In genomic region chr2:55498582-55498981, GRCh38 we compare ENCODE assay signal across 15 cellular contexts. TPM values are rescaled to one million over a fixed set of nuclear protein-coding genes. Genes with fewer than 3 reads are reported as not detected.
A peak's percentile ranks its signal among the peaks of the same experiment; 100 is the strongest.
DNase-seq lines count a peak whose midpoint lies in the region; ATAC-seq, FAIRE-seq and TF ChIP-seq lines count a peak whose summit lies in the region.
"Had no signal": no experiment of that assay in that cellular context is flagged by ENCODE, and none has a peak within 500 bp of the region (broad histone marks: within the 10 kb centered on the region; RNA-seq: fewer than 3 reads in every experiment).

No MANE protein-coding gene starts in this region.

- H4K20me1 ChIP-seq in K562 (replicated peaks; ENCODE audit: control insufficient read depth, insufficient read depth, low read length) = no peaks in the 10 kb centered on the region

- TF ChIP-seq CTCF in K562 (IDR thresholded peaks at IDR 0.05 in 2 of 3, conservative IDR thresholded peaks at IDR 0.05 in 1 of 3; ENCODE audit: insufficient read depth in 2 of 3, low read depth in 1 of 3, low read length in 3 of 3) (no peak), omental fat pad (IDR thresholded peaks at IDR 0.05) (no peak), foreskin keratinocyte (conservative IDR thresholded peaks at IDR 0.05) (no peak)

- H3K27ac ChIP-seq in K562 (ENCODE audit: extremely low read depth, low read depth, low read length) (no peak overlapping the region), foreskin keratinocyte (no peak overlapping the region)

- H2AFZ ChIP-seq in K562 (ENCODE audit: low read depth, low read length) = 0 out of 2 replicates have a peak overlapping the region, but pooled peaks have one; percentile 7
- H2AFZ ChIP-seq: GM23338 had no signal

- H3K79me2 ChIP-seq in K562 (ENCODE audit: control insufficient read depth, insufficient read depth, low read length) = no peaks in the 10 kb centered on the region

- no TSS peak for BruUV-seq in K562 (replicated peaks; lab: Mats Ljungman, UMichigan)

- POLR2A ChIA-PET in K562 (lab: Yijun Ruan, JAX) = interaction anchor here (1.4 kb wide), 2 partner anchors 9 to 11 kb away, joined by 4 read pairs; no protein-coding TSS in a partner anchor
- POLR2A ChIA-PET in activated CD8-positive, alpha-beta T cell treated with anti-CD3 and anti-CD28 coated beads, Interleukin-2, amount 10 ng/mL, durations not matched to agents 7 days and 5 days (lab: Charles Lee) = interaction anchor here (0.6 kb wide), 1 partner anchor 49 kb away, joined by 3 read pairs; no protein-coding TSS in a partner anchor

- H3K4me3 Mint-ChIP-seq in activated CD8-positive, alpha-beta T cell treated with anti-CD3 and anti-CD28 coated beads, Interleukin-2, amount 10 ng/mL, durations not matched to agents 7 days and 5 days = no peak overlapping the region
- H3K4me3 Mint-ChIP-seq: CD14-positive monocyte; CD8-positive, alpha-beta T cell; GM23338; IgD-negative memory B cell had no signal

- ATAC-seq in K562 (no peak), omental fat pad (ENCODE audit: low FRiP score) (no peak), foreskin keratinocyte (no peak)
- ATAC-seq in activated CD8-positive, alpha-beta T cell treated with anti-CD3 and anti-CD28 coated beads, Interleukin-2, amount 10 ng/mL, durations not matched to agents 7 days and 5 days = no peak
- ATAC-seq: CD8-positive, alpha-beta T cell; GM23338 had no signal

- WGBS in K562 (ENCODE audit: insufficient coverage, low coverage, missing lambda C conversion rate) = 44% methylated on average over 6 of the region's 6 CpGs

- TF ChIP-seq EP300 in K562 (IDR thresholded peaks at IDR 0.05; ENCODE audit: low read length) = no peak

- H3K27ac Mint-ChIP-seq in activated CD8-positive, alpha-beta T cell treated with anti-CD3 and anti-CD28 coated beads, Interleukin-2, amount 10 ng/mL, durations not matched to agents 7 days and 5 days = no peak overlapping the region
- H3K27ac Mint-ChIP-seq: CD14-positive monocyte; CD8-positive, alpha-beta T cell; GM23338; IgD-negative memory B cell had no signal

- H3K4me3 ChIP-seq in Jurkat, Clone E6-1 (ENCODE audit: low read length) = no peak overlapping the region
- no peak overlapping the region for H3K4me3 ChIP-seq in K562
- H3K4me3 ChIP-seq: GM23338, HAP-1 had no signal

- no peak for TF ChIP-seq POLR2A in K562 (conservative IDR thresholded peaks at IDR 0.05)

- H3K9me3 Mint-ChIP-seq in activated CD8-positive, alpha-beta T cell treated with anti-CD3 and anti-CD28 coated beads, Interleukin-2, amount 10 ng/mL, durations not matched to agents 7 days and 5 days (ENCODE audit: insufficient read depth) = no peaks in the 10 kb centered on the region
- H3K9me3 Mint-ChIP-seq: CD8-positive, alpha-beta T cell; GM23338; IgD-negative memory B cell had no signal

- H3K27me3 Mint-ChIP-seq in activated CD8-positive, alpha-beta T cell treated with anti-CD3 and anti-CD28 coated beads, Interleukin-2, amount 10 ng/mL, durations not matched to agents 7 days and 5 days (ENCODE audit: low read depth) = no peaks in the 10 kb centered on the region
- H3K27me3 Mint-ChIP-seq: IgD-negative memory B cell had no signal

- no peaks in the 10 kb centered on the region for H3K36me3 Mint-ChIP-seq in activated CD8-positive, alpha-beta T cell treated with anti-CD3 and anti-CD28 coated beads, Interleukin-2, amount 10 ng/mL, durations not matched to agents 7 days and 5 days (ENCODE audit: low read depth)
- H3K36me3 Mint-ChIP-seq: CD14-positive monocyte; CD8-positive, alpha-beta T cell; IgD-negative memory B cell had no signal

- H3K4me2 ChIP-seq in K562 (ENCODE audit: insufficient read depth, low read length) = no peak overlapping the region
- H3K4me2 ChIP-seq: GM23338 had no signal

- H3K27me3 ChIP-seq in K562 (ENCODE audit: control insufficient read depth in 2 of 2, insufficient read depth in 2 of 2, low read length in 2 of 2) = no peaks in the 10 kb centered on the region
- no peaks in the 10 kb centered on the region for H3K27me3 ChIP-seq in foreskin keratinocyte

- no peak for TF ChIP-seq RAD21 in K562 (CRISPR knock-in tag; conservative IDR thresholded peaks at IDR 0.05 in 1 of 2, IDR thresholded peaks at IDR 0.05 in 1 of 2)

- no peaks in the 10 kb centered on the region for H3K4me1 Mint-ChIP-seq in activated CD8-positive, alpha-beta T cell treated with anti-CD3 and anti-CD28 coated beads, Interleukin-2, amount 10 ng/mL, durations not matched to agents 7 days and 5 days (ENCODE audit: low read depth)
- H3K4me1 Mint-ChIP-seq: IgD-negative memory B cell had no signal

- no peak for FAIRE-seq in K562 (lab: Jason Lieb, UNC)

- H3K9ac ChIP-seq in K562 (ENCODE audit: insufficient read depth in 1 of 2, low read depth in 2 of 2, low read length in 2 of 2) = no peak overlapping the region

- DNase-seq in ELR (ENCODE audit: low read depth) (peak; percentile 55), K562 (ENCODE audit: extremely low read depth in 1 of 4, low spot score in 3 of 4) (no peak), renal cortical epithelial cell (ENCODE audit: low read depth) (peak; percentile 9), omental fat pad (ENCODE audit: low spot score) (no peak), foreskin keratinocyte (no peak)
- DNase-seq in Jurkat, Clone E6-1 (ENCODE audit: low read depth, low spot score) = peak; percentile 18
- DNase-seq in activated CD8-positive, alpha-beta T cell treated with anti-CD3 and anti-CD28 coated beads, Interleukin-2, amount 10 ng/mL, durations not matched to agents 7 days and 5 days = no peak
- DNase-seq: CD8-positive, alpha-beta T cell; COR-L47; DND-41; GF-D8 had no signal

- no peaks in the 10 kb centered on the region for H3K9me1 ChIP-seq in K562 (ENCODE audit: control insufficient read depth, insufficient read depth, low read length)

- in situ Hi-C loops in K562 (cut with MboI) = no loop called here

- H3K36me3 ChIP-seq in K562 (ENCODE audit: control insufficient read depth, insufficient read depth, low read length) = no peaks in the 10 kb centered on the region
- H3K36me3 ChIP-seq: HAP-1 had no signal

- H3K4me1 ChIP-seq in K562 (replicated peaks in 1 of 2; ENCODE audit: control insufficient read depth in 2 of 2, insufficient read depth in 2 of 2, low read length in 2 of 2) = no peaks in the 10 kb centered on the region; a peak in 3 of 5 replicates
- H3K4me1 ChIP-seq in foreskin keratinocyte = no peaks in the 10 kb centered on the region

- intact Hi-C loops in K562 (cut with micrococcal nuclease) = no loop called here

- CTCF ChIA-PET in K562 (lab: Yijun Ruan, JAX; ENCODE audit: low intra/inter-chr PET ratio) = no interaction called here
- CTCF ChIA-PET in activated CD8-positive, alpha-beta T cell treated with anti-CD3 and anti-CD28 coated beads, Interleukin-2, amount 10 ng/mL, durations not matched to agents 7 days and 5 days (lab: Charles Lee) = no interaction called here

- H3K9me3 ChIP-seq in K562 (replicated peaks; ENCODE audit: control insufficient read depth, insufficient read depth, low read depth, low read length) = no peaks in the 10 kb centered on the region
- H3K9me3 ChIP-seq: HAP-1 had no signal

TF ChIP-seq in K562, 482 proteins besides CTCF, POLR2A, EP300 and RAD21 (continues in another document):
- TF ChIP-seq ZBTB9 (CRISPR knock-in tag; IDR thresholded peaks at IDR 0.05) (no peak), BMI1 (IDR thresholded peaks at IDR 0.05; ENCODE audit: low read length) (no peak), SREBF1 (IDR thresholded peaks at IDR 0.05; ENCODE audit: borderline replicate concordance, low read depth, low read length) (no peak), GATAD2A (IDR thresholded peaks at IDR 0.05) (no peak)

RNA-seq across cellular contexts. Expression of gene CFAP36, which starts 20.9 kb away (rescaled TPM):
- polyA plus RNA-seq in Jurkat, Clone E6-1 (2012; ENCODE audit: insufficient read depth, insufficient read length) = 33.5 TPM
- 12.8 and 27.9 TPM in 2 replicates for total RNA-seq in K562 (2011; cell fraction: chromatin; rRNA removed; ENCODE audit: low replicate concordance)
- 6.6 and 9.0 TPM in 2 replicates for total RNA-seq in K562 (2011; cell fraction: nucleolus; rRNA removed)
- 16.8 and 26.4 TPM in 2 replicates for total RNA-seq in K562 (2011; cell fraction: nucleoplasm; rRNA removed)
- 17.4 and 17.7 TPM in 2 replicates for total RNA-seq in K562 (2014; rRNA removed)
- total RNA-seq in K562 (2014; rRNA removed; fragmentation: Illumina TruSeq; extraction: Trizol) = 30.8 and 42.9 TPM in 2 replicates
- total RNA-seq in K562 (2015; rRNA removed; fragmentation: Illumina TruSeq; extraction: Trizol) = 27.4 and 35.2 TPM in 2 replicates
- total RNA-seq in K562 (2021) = 23.1 and 23.5 TPM in 2 replicates
- polyA plus RNA-seq in K562 (2011; rRNA removed) = 36.8 and 45.9 TPM in 2 replicates
- polyA plus RNA-seq in K562 (2011; cell fraction: cytosol; rRNA removed) = 3.9 and 9.8 TPM in 2 replicates
- 9.4 and 14.2 TPM in 2 replicates for polyA plus RNA-seq in K562 (2011; cell fraction: nucleus; rRNA removed)
- polyA plus RNA-seq in K562 (2012) = 33.9 and 54.4 TPM in 2 replicates
- 27.6 and 35.8 TPM in 2 replicates for polyA plus RNA-seq in K562 (2014; fragmentation: Illumina TruSeq; extraction: Trizol)
- polyA plus RNA-seq in K562 (2014; fragmentation: Nextera tagmentation; extraction: Ambion mirVana) = 10 to 100 TPM; 13.2 to 19.5 TPM
- 30.2 and 31.3 TPM in 2 replicates for polyA plus RNA-seq in K562 (2014; rRNA removed)
- 20.7 and 21.7 TPM in 2 replicates for polyA minus RNA-seq in K562 (2011; rRNA and poly(A)+ RNA removed)
- 6.5 and 8.4 TPM in 2 replicates for polyA minus RNA-seq in K562 (2011; cell fraction: cytosol; rRNA and poly(A)+ RNA removed)
- polyA minus RNA-seq in K562 (2011; cell fraction: nucleus; rRNA and poly(A)+ RNA removed) = 9.6 and 12.2 TPM in 2 replicates
- 24.3 and 47.3 TPM in 2 replicates for total RNA-seq in renal cortical epithelial cell
- total RNA-seq in omental fat pad = 10 to 100 TPM; 13.8 to 18.6 (median 17.4) TPM
- total RNA-seq in foreskin keratinocyte = 26.9 and 27.8 TPM in 2 replicates
- polyA plus RNA-seq in foreskin keratinocyte = 27.6 and 33.0 TPM in 2 replicates
- total RNA-seq in activated CD8-positive, alpha-beta T cell treated with anti-CD3 and anti-CD28 coated beads, Interleukin-2, amount 10 ng/mL, durations not matched to agents 7 days and 5 days = 10 to 100 TPM; 15.3 to 17.6 TPM

Comparison
In these comparisons a context has a peak if more than half of its experiments do, and no peak if none do; other contexts are left out.
1. DNase-seq: peak in ELR (single experiment), Jurkat, Clone E6-1 (single experiment) and renal cortical epithelial cell (single experiment); none in K562 (0 of 4), omental fat pad (single experiment), foreskin keratinocyte (0 of 2) and activated CD8-positive, alpha-beta T cell treated with anti-CD3 and anti-CD28 coated beads, Interleukin-2, amount 10 ng/mL, durations not matched to agents 7 days and 5 days (single experiment).